Comparison of ENCODE assay signal across 16 cellular contexts in the genomic region with DNA sequence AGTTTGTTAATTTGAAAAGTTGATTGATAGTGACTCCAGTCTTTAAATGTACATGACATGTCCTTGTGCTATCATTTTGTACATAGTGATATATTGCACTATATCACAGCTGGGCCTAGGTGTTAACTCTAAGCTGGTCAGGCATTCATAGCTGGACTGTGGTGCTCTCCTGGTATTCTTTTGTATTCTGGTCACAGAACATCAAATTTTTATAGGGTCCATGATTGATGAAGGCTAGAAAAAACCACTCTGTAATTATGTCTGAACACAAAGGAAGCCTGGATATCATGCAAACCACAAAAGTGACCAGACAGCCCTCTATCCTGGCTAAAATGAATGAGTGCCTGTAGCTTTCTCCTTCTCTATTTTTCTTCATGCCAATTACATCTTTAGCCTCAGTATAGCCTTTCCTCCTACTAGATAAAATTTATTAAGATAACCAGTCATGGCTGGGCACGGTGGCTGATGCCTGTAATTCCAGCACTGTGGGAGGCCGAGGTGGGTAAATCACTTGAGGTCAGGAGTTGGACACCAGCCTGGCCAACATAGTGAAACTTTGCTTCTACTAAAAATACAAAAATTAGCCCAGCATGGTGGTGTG.
A peak's percentile ranks its signal among the peaks of the same experiment; 100 is the strongest.
DNase-seq lines count a peak whose midpoint lies in the region; ATAC-seq and TF ChIP-seq lines count a peak whose summit lies in the region.
"Had no signal": no experiment of that assay in that cellular context is flagged by ENCODE, and none has a peak within 500 bp of the region (broad histone marks: within the 10 kb centered on the region; RNA-seq: fewer than 3 reads in every experiment).

No MANE protein-coding gene starts in this region.

- peaks cover 27% of the 10 kb centered on the region for H3K4me1 ChIP-seq in mammary epithelial cell (ENCODE audit: insufficient read depth, low read length)
- H3K4me1 ChIP-seq: suprapubic skin had no signal

- no peak for TF ChIP-seq POLR2A in GM18505 (IDR thresholded peaks at IDR 0.05; ENCODE audit: borderline replicate concordance, extremely low read depth, insufficient read depth, insufficient read length)

- H3K4me1 Mint-ChIP-seq in osteocyte (ENCODE audit: unreplicated experiment) = peaks cover 38% of the 10 kb centered on the region

- H3K36me3 Mint-ChIP-seq in osteocyte (ENCODE audit: unreplicated experiment) = peaks cover 13% of the 10 kb centered on the region

- no peaks in the 10 kb centered on the region for H3K27me3 ChIP-seq in mammary epithelial cell (ENCODE audit: insufficient read depth, low read length)
- H3K27me3 ChIP-seq: suprapubic skin had no signal

- no peak overlapping the region for H3K9ac ChIP-seq in mammary epithelial cell (ENCODE audit: insufficient read depth, low read length)
- H3K9ac ChIP-seq: KMS-11 had no signal

- H3K9me3 Mint-ChIP-seq in osteocyte (ENCODE audit: unreplicated experiment) = peaks cover 42% of the 10 kb centered on the region

- no peaks in the 10 kb centered on the region for H4K20me1 ChIP-seq in mammary epithelial cell (ENCODE audit: insufficient read depth, low read length)

- no TSS peak for BruUV-seq in mammary epithelial cell (replicated peaks; lab: Mats Ljungman, UMichigan)

- H3K79me2 ChIP-seq in mammary epithelial cell (ENCODE audit: insufficient read depth, low read length) = no peaks in the 10 kb centered on the region

- no peak for ATAC-seq in activated CD4-positive, CD25-positive, alpha-beta regulatory T cell treated with anti-CD3 and anti-CD28 coated beads, Interleukin-2, amount 50 U/mL, for 24 hours
- no peak for ATAC-seq in GM18505 (IDR thresholded peaks at IDR 0.05; ENCODE audit: unreplicated experiment)
- ATAC-seq: natural killer cell treated with Interleukin-12 subunit alpha and Interleukin-12 subunit beta and Interleukin-15 and Interleukin-18, amount 100 ng/mL, for 72 hours; Right ventricle myocardium inferior had no signal

- DNase-seq in GM03348 (ENCODE audit: low spot score) (peak; percentile 27), NCI-H146 treated with DMSO at 0.1 percent for 48 hours (lab: John Stamatoyannopoulos, UW; ENCODE audit: unreplicated experiment) (peak; percentile 38), mammary epithelial cell (no peak), osteocyte (ENCODE audit: extremely low spot score, unreplicated experiment) (no peak), globus pallidus (ENCODE audit: low spot score) (no peak)
- DNase-seq: activated CD4-positive, CD25-positive, alpha-beta regulatory T cell treated with anti-CD3 and anti-CD28 coated beads, Interleukin-2, amount 50 U/mL, for 72 hours; NCI-H1105; NK-92 treated with Interleukin-12 subunit alpha and Interleukin-12 subunit beta, amount 100 ng/mL, for 24 hours had no signal

- no peaks in the 10 kb centered on the region for H3K36me3 ChIP-seq in mammary epithelial cell (ENCODE audit: insufficient read depth, low read length)
- H3K36me3 ChIP-seq: suprapubic skin had no signal

- no peaks in the 10 kb centered on the region for H3K27me3 Mint-ChIP-seq in osteocyte (ENCODE audit: unreplicated experiment)
- H3K27me3 Mint-ChIP-seq: natural killer cell treated with Interleukin-12 subunit alpha and Interleukin-12 subunit beta and Interleukin-15 and Interleukin-18, amount 100 ng/mL, for 72 hours had no signal

- H3K4me3 Mint-ChIP-seq in osteocyte (ENCODE audit: unreplicated experiment) = no peak overlapping the region
- H3K4me3 Mint-ChIP-seq: natural killer cell treated with Interleukin-12 subunit alpha and Interleukin-12 subunit beta and Interleukin-15 and Interleukin-18, amount 100 ng/mL, for 72 hours had no signal

- peaks cover 10% of the 10 kb centered on the region for H3K9me3 ChIP-seq in mammary epithelial cell (replicated peaks; ENCODE audit: insufficient read depth, low read length)

- TF ChIP-seq CTCF in mammary epithelial cell (conservative IDR thresholded peaks at IDR 0.05 in 1 of 2, IDR thresholded peaks at IDR 0.05 in 1 of 2; ENCODE audit: extremely low read depth in 1 of 2, insufficient read depth in 1 of 2, low read depth in 1 of 2, low read length in 2 of 2) (no peak), osteocyte (IDR thresholded peaks at IDR 0.05) (no peak)

- intact Hi-C loops in mammary epithelial cell (cut with micrococcal nuclease) = no loop called here

- no peak overlapping the region for H3K4me2 ChIP-seq in mammary epithelial cell (ENCODE audit: insufficient read depth, low read depth, low read length)
- H3K4me2 ChIP-seq: KMS-11 had no signal

- no peak overlapping the region for H3K27ac ChIP-seq in mammary epithelial cell (ENCODE audit: insufficient read depth, low read depth, low read length)
- H3K27ac ChIP-seq: coronary artery, KMS-11, suprapubic skin had no signal

- in situ Hi-C loops in mammary epithelial cell (cut with MboI; ENCODE audit: low sequenced_read_pairs in 2 of 2) = no loop called here

- WGBS in mammary epithelial cell (ENCODE audit: low coverage, missing lambda C conversion rate) = 63% methylated on average over 2 of the region's 2 CpGs

- no peak overlapping the region for H3K4me3 ChIP-seq in mammary epithelial cell (replicated peaks in 1 of 3; ENCODE audit: insufficient read depth in 1 of 3, low read depth in 2 of 3, low read length in 3 of 3)
- H3K4me3 ChIP-seq: coronary artery, suprapubic skin had no signal

- H2AFZ ChIP-seq in mammary epithelial cell (ENCODE audit: low read depth, low read length) = peak overlapping the region; percentile 22

- CTCF ChIA-PET in mammary epithelial cell (lab: Charles Lee; ENCODE audit: low non-redundant PET) = no interaction called here

- dilution Hi-C loops in mammary epithelial cell (cut with HindIII; ENCODE audit: low sequenced_read_pairs) = no loop called here

- peak overlapping the region; percentile 81 for H3K27ac Mint-ChIP-seq in osteocyte (ENCODE audit: unreplicated experiment)
- H3K27ac Mint-ChIP-seq: natural killer cell treated with Interleukin-12 subunit alpha and Interleukin-12 subunit beta and Interleukin-15 and Interleukin-18, amount 100 ng/mL, for 72 hours; progenitor cell of endocrine pancreas had no signal

Comparison
In these comparisons a context has a peak if more than half of its experiments do, and no peak if none do; other contexts are left out.
1. DNase-seq: peak in GM03348 (single experiment) and NCI-H146 treated with DMSO at 0.1 percent for 48 hours (single experiment); none in mammary epithelial cell (single experiment), osteocyte (single experiment) and globus pallidus (single experiment).